35 cellular contexts compared by ENCODE assay signal in genomic region chr2:189627789-189628188, GRCh38.
"Had no signal": no experiment of that assay in that cellular context is flagged by ENCODE, and none has a peak within 500 bp of the region (broad histone marks: within the 10 kb centered on the region; RNA-seq: fewer than 3 reads in every experiment).

No MANE protein-coding gene starts in this region.

- H3K27me3 Mint-ChIP-seq: activated CD4-positive, alpha-beta memory T cell treated with anti-CD3 and anti-CD28 coated beads for 36 hours; activated CD4-positive, alpha-beta T cell treated with anti-CD3 and anti-CD28 coated beads, Interleukin-2, amount 10 ng/mL, durations not matched to agents 24 days and 14 days; activated CD8-positive, alpha-beta T cell treated with anti-CD3 and anti-CD28 coated beads for 36 hours; activated naive CD8-positive, alpha-beta T cell treated with anti-CD3 and anti-CD28 coated beads for 36 hours; activated T-helper 17 cell treated with anti-CD3 and anti-CD28 coated beads, Interleukin-2, amount 50 U/mL, for 72 hours had no signal

- H3K27ac Mint-ChIP-seq: activated B cell treated with CpG ODN at 0.5 μM for 24 hours; activated CD4-positive, alpha-beta memory T cell treated with anti-CD3 and anti-CD28 coated beads for 36 hours; activated CD4-positive, alpha-beta T cell treated with anti-CD3 and anti-CD28 coated beads, Interleukin-2, amount 10 ng/mL, durations not matched to agents 24 days and 14 days; activated CD8-positive, alpha-beta T cell treated with anti-CD3 and anti-CD28 coated beads for 36 hours; activated naive CD4-positive, alpha-beta T cell treated with anti-CD3 and anti-CD28 coated beads for 36 hours; activated naive CD4-positive, alpha-beta T cell treated with anti-CD3 and anti-CD28 coated beads, Interleukin-2, amount 50 U/mL, for 72 hours; activated naive CD8-positive, alpha-beta T cell treated with anti-CD3 and anti-CD28 coated beads for 36 hours; activated T-cell treated with anti-CD3 and anti-CD28 coated beads, Interleukin-2, amount 50 U/mL, for 72 hours; activated T-helper 1 cell treated with anti-CD3 and anti-CD28 coated beads, Interleukin-12 subunit alpha, Interleukin-12 subunit beta, Interleukin-2, Interleukin-4 antibody, amounts not matched to agents 30 ng/mL and 10 ng/mL and 1 ng/mL, durations not matched to agents 14 hours and 24 hours and 36 hours; activated T-helper 17 cell treated with anti-CD3 and anti-CD28 coated beads, Interleukin-2, amount 50 U/mL, for 72 hours; T-helper 1 cell treated with Interleukin-12 subunit alpha and Interleukin-12 subunit beta and Interleukin-4 antibody, amounts not matched to agents 30 μg/mL and 1 μg/mL, for 36 hours; T-helper 2 cell treated with Interferon-gamma antibody and Interleukin-4, amounts not matched to agents 5 μg/mL and 100 μg/mL, for 36 hours had no signal

- H3K36me3 ChIP-seq: adrenal gland, brain microvascular endothelial cell, breast epithelium had no signal

- ATAC-seq: activated CD8-positive, alpha-beta T cell treated with anti-CD3 and anti-CD28 coated beads for 36 hours; activated naive CD4-positive, alpha-beta T cell treated with anti-CD3 and anti-CD28 coated beads, Interleukin-2, amount 50 U/mL, for 72 hours; activated T-cell treated with anti-CD3 and anti-CD28 coated beads, Interleukin-2, amount 50 U/mL, for 4 hours; activated T-cell treated with anti-CD3 and anti-CD28 coated beads, Interleukin-2, amount 50 U/mL, for 72 hours; activated T-helper 17 cell treated with anti-CD3 and anti-CD28 coated beads, Interleukin-2, amount 50 U/mL, for 72 hours; body of pancreas had no signal

- H3K27me3 ChIP-seq: adrenal gland, body of pancreas, brain microvascular endothelial cell, breast epithelium had no signal

- H3K4me1 ChIP-seq: body of pancreas, breast epithelium had no signal

- DNase-seq: activated B cell treated with CpG ODN at 0.5 μM for 24 hours; activated CD4-positive, alpha-beta memory T cell treated with anti-CD3 and anti-CD28 coated beads for 36 hours; activated CD4-positive, alpha-beta T cell treated with anti-CD3 and anti-CD28 coated beads for 4 hours; activated CD4-positive, alpha-beta T cell treated with anti-CD3 and anti-CD28 coated beads, Interleukin-2, amount 10 ng/mL, durations not matched to agents 24 days and 14 days; activated CD4-positive, alpha-beta T cell treated with anti-CD3 and anti-CD28 coated beads, Interleukin-2, amount 50 U/mL, for 1 hour; activated CD4-positive, alpha-beta T cell treated with anti-CD3 and anti-CD28 coated beads, Interleukin-2, amount 50 U/mL, for 4 hours; activated CD4-positive, CD25-positive, alpha-beta regulatory T cell treated with anti-CD3 and anti-CD28 coated beads, Interleukin-2, amount 50 U/mL, for 72 hours; activated CD8-positive, alpha-beta memory T cell treated with anti-CD3 and anti-CD28 coated beads, Interleukin-2, amount 50 U/mL, for 4 hours; activated CD8-positive, alpha-beta T cell treated with anti-CD3 and anti-CD28 coated beads for 36 hours; activated effector memory CD4-positive, alpha-beta T cell treated with anti-CD3 and anti-CD28 coated beads, Interleukin-2, amount 50 U/mL, for 16 hours; activated gamma-delta T cell treated with Interleukin-2 at 50 U/mL for 16 hours; activated naive CD4-positive, alpha-beta T cell; activated naive CD4-positive, alpha-beta T cell treated with anti-CD3 and anti-CD28 coated beads for 36 hours; activated naive CD4-positive, alpha-beta T cell treated with anti-CD3 and anti-CD28 coated beads, Interleukin-2, amount 50 U/mL, for 16 hours; activated naive CD8-positive, alpha-beta T cell treated with anti-CD3 and anti-CD28 coated beads for 36 hours; activated T-cell treated with anti-CD3 and anti-CD28 coated beads for 4 hours; activated T-cell treated with anti-CD3 and anti-CD28 coated beads, Interleukin-2, amount 50 U/mL, for 1 hour; activated T-cell treated with anti-CD3 and anti-CD28 coated beads, Interleukin-2, amount 50 U/mL, for 4 hours; activated T-cell treated with anti-CD3 and anti-CD28 coated beads, Interleukin-2, amount 50 U/mL, for 72 hours; adrenal gland; amniotic stem cell; aorta; body of pancreas; brain microvascular endothelial cell; central memory CD4-positive, alpha-beta T cell; T-helper 1 cell; T-helper 2 cell; T-helper 9 cell had no signal

- H3K4me1 Mint-ChIP-seq: activated B cell treated with CpG ODN at 0.5 μM for 24 hours; activated CD4-positive, alpha-beta T cell treated with anti-CD3 and anti-CD28 coated beads, Interleukin-2, amount 10 ng/mL, durations not matched to agents 24 days and 14 days had no signal

- H3K36me3 Mint-ChIP-seq: activated CD4-positive, alpha-beta memory T cell treated with anti-CD3 and anti-CD28 coated beads for 36 hours; activated naive CD4-positive, alpha-beta T cell treated with anti-CD3 and anti-CD28 coated beads, Interleukin-2, amount 50 U/mL, for 72 hours; activated naive CD8-positive, alpha-beta T cell treated with anti-CD3 and anti-CD28 coated beads for 36 hours had no signal

- H3K9me3 ChIP-seq: adrenal gland, body of pancreas, breast epithelium had no signal

- H3K27ac ChIP-seq: adrenal gland, body of pancreas, brain microvascular endothelial cell, breast epithelium, VCaP had no signal

- H3K4me3 Mint-ChIP-seq: activated B cell treated with CpG ODN at 0.5 μM for 24 hours; activated CD4-positive, alpha-beta memory T cell treated with anti-CD3 and anti-CD28 coated beads for 36 hours; activated CD4-positive, alpha-beta T cell treated with anti-CD3 and anti-CD28 coated beads, Interleukin-2, amount 10 ng/mL, durations not matched to agents 24 days and 14 days; activated CD8-positive, alpha-beta T cell treated with anti-CD3 and anti-CD28 coated beads for 36 hours; activated naive CD4-positive, alpha-beta T cell treated with anti-CD3 and anti-CD28 coated beads for 36 hours; activated naive CD8-positive, alpha-beta T cell treated with anti-CD3 and anti-CD28 coated beads for 36 hours; activated T-cell treated with anti-CD3 and anti-CD28 coated beads, Interleukin-2, amount 50 U/mL, for 4 hours; activated T-cell treated with anti-CD3 and anti-CD28 coated beads, Interleukin-2, amount 50 U/mL, for 72 hours; activated T-helper 1 cell treated with anti-CD3 and anti-CD28 coated beads, Interleukin-12 subunit alpha, Interleukin-12 subunit beta, Interleukin-2, Interleukin-4 antibody, amounts not matched to agents 30 ng/mL and 10 ng/mL and 1 ng/mL, durations not matched to agents 14 hours and 24 hours and 36 hours; activated T-helper 17 cell treated with anti-CD3 and anti-CD28 coated beads, Interleukin-2, amount 50 U/mL, for 72 hours; T-helper 1 cell treated with Interleukin-12 subunit alpha and Interleukin-12 subunit beta and Interleukin-4 antibody, amounts not matched to agents 30 μg/mL and 1 μg/mL, for 36 hours; T-helper 2 cell treated with Interferon-gamma antibody and Interleukin-4, amounts not matched to agents 5 μg/mL and 100 μg/mL, for 36 hours had no signal

- H3K4me3 ChIP-seq: adrenal gland, body of pancreas, breast epithelium had no signal

- H3K9me3 Mint-ChIP-seq: activated B cell treated with CpG ODN at 0.5 μM for 24 hours; activated CD4-positive, alpha-beta memory T cell treated with anti-CD3 and anti-CD28 coated beads for 36 hours; activated CD4-positive, alpha-beta T cell treated with anti-CD3 and anti-CD28 coated beads, Interleukin-2, amount 10 ng/mL, durations not matched to agents 24 days and 14 days; activated CD8-positive, alpha-beta T cell treated with anti-CD3 and anti-CD28 coated beads for 36 hours; activated naive CD4-positive, alpha-beta T cell treated with anti-CD3 and anti-CD28 coated beads for 36 hours; activated naive CD4-positive, alpha-beta T cell treated with anti-CD3 and anti-CD28 coated beads, Interleukin-2, amount 50 U/mL, for 72 hours; activated naive CD8-positive, alpha-beta T cell treated with anti-CD3 and anti-CD28 coated beads for 36 hours; activated T-cell treated with anti-CD3 and anti-CD28 coated beads, Interleukin-2, amount 50 U/mL, for 4 hours; activated T-cell treated with anti-CD3 and anti-CD28 coated beads, Interleukin-2, amount 50 U/mL, for 72 hours; activated T-helper 1 cell treated with anti-CD3 and anti-CD28 coated beads, Interleukin-12 subunit alpha, Interleukin-12 subunit beta, Interleukin-2, Interleukin-4 antibody, amounts not matched to agents 30 ng/mL and 10 ng/mL and 1 ng/mL, durations not matched to agents 14 hours and 24 hours and 36 hours; activated T-helper 17 cell treated with anti-CD3 and anti-CD28 coated beads, Interleukin-2, amount 50 U/mL, for 72 hours; T-helper 1 cell treated with Interleukin-12 subunit alpha and Interleukin-12 subunit beta and Interleukin-4 antibody, amounts not matched to agents 30 μg/mL and 1 μg/mL, for 36 hours; T-helper 2 cell treated with Interferon-gamma antibody and Interleukin-4, amounts not matched to agents 5 μg/mL and 100 μg/mL, for 36 hours had no signal
